1 cellular context compared by ENCODE assay signal in the genomic region with DNA sequence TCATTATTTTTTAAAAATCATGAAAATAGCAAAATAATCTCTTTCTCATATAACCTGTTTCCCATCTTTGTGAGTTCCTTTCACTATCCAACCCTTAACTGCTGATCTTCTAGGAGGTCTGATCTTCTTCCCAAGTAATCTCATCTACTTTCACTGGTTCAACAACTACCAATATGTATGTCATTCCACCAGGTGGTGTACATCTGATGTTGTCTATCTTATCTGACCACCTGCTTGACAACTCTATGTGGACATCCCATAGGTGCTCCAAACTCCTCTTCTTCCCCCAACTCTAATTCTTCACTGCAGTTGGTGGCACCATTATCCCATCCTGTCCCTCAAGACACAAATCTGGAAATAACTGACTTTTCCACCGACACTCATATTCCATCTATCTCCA.
TF ChIP-seq lines count a peak whose summit lies in the region.

No MANE protein-coding gene starts in this region.

TF ChIP-seq in GM12878, 131 proteins besides CTCF, POLR2A, EP300 and RAD21:
- TF ChIP-seq NFXL1 (IDR thresholded peaks at IDR 0.05; ENCODE audit: borderline replicate concordance) (no peak), SIX5 (IDR thresholded peaks at IDR 0.05; ENCODE audit: low read depth, low read length, severe bottlenecking) (no peak), CBX3 (IDR thresholded peaks at IDR 0.05; ENCODE audit: borderline replicate concordance, low read depth) (no peak), HDGF (IDR thresholded peaks at IDR 0.05) (no peak), IKZF2 (IDR thresholded peaks at IDR 0.05) (no peak), KDM1A (IDR thresholded peaks at IDR 0.05; ENCODE audit: borderline replicate concordance) (no peak), MYC (IDR thresholded peaks at IDR 0.05; ENCODE audit: insufficient read depth, insufficient read length, insufficient replicate concordance, low read length, severe bottlenecking) (no peak)
- TF ChIP-seq, protein P1, sequence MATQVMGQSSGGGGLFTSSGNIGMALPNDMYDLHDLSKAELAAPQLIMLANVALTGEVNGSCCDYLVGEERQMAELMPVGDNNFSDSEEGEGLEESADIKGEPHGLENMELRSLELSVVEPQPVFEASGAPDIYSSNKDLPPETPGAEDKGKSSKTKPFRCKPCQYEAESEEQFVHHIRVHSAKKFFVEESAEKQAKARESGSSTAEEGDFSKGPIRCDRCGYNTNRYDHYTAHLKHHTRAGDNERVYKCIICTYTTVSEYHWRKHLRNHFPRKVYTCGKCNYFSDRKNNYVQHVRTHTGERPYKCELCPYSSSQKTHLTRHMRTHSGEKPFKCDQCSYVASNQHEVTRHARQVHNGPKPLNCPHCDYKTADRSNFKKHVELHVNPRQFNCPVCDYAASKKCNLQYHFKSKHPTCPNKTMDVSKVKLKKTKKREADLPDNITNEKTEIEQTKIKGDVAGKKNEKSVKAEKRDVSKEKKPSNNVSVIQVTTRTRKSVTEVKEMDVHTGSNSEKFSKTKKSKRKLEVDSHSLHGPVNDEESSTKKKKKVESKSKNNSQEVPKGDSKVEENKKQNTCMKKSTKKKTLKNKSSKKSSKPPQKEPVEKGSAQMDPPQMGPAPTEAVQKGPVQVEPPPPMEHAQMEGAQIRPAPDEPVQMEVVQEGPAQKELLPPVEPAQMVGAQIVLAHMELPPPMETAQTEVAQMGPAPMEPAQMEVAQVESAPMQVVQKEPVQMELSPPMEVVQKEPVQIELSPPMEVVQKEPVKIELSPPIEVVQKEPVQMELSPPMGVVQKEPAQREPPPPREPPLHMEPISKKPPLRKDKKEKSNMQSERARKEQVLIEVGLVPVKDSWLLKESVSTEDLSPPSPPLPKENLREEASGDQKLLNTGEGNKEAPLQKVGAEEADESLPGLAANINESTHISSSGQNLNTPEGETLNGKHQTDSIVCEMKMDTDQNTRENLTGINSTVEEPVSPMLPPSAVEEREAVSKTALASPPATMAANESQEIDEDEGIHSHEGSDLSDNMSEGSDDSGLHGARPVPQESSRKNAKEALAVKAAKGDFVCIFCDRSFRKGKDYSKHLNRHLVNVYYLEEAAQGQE (IDR thresholded peaks at IDR 0.05; ENCODE audit: low read depth, low read length), result no peak
- TF ChIP-seq, protein P2, sequence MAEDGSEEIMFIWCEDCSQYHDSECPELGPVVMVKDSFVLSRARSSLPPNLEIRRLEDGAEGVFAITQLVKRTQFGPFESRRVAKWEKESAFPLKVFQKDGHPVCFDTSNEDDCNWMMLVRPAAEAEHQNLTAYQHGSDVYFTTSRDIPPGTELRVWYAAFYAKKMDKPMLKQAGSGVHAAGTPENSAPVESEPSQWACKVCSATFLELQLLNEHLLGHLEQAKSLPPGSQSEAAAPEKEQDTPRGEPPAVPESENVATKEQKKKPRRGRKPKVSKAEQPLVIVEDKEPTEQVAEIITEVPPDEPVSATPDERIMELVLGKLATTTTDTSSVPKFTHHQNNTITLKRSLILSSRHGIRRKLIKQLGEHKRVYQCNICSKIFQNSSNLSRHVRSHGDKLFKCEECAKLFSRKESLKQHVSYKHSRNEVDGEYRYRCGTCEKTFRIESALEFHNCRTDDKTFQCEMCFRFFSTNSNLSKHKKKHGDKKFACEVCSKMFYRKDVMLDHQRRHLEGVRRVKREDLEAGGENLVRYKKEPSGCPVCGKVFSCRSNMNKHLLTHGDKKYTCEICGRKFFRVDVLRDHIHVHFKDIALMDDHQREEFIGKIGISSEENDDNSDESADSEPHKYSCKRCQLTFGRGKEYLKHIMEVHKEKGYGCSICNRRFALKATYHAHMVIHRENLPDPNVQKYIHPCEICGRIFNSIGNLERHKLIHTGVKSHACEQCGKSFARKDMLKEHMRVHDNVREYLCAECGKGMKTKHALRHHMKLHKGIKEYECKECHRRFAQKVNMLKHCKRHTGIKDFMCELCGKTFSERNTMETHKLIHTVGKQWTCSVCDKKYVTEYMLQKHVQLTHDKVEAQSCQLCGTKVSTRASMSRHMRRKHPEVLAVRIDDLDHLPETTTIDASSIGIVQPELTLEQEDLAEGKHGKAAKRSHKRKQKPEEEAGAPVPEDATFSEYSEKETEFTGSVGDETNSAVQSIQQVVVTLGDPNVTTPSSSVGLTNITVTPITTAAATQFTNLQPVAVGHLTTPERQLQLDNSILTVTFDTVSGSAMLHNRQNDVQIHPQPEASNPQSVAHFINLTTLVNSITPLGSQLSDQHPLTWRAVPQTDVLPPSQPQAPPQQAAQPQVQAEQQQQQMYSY (CRISPR knock-in tag; IDR thresholded peaks at IDR 0.05), result no peak
